ENCODE assay signal across 8 cellular contexts in the genomic region with DNA sequence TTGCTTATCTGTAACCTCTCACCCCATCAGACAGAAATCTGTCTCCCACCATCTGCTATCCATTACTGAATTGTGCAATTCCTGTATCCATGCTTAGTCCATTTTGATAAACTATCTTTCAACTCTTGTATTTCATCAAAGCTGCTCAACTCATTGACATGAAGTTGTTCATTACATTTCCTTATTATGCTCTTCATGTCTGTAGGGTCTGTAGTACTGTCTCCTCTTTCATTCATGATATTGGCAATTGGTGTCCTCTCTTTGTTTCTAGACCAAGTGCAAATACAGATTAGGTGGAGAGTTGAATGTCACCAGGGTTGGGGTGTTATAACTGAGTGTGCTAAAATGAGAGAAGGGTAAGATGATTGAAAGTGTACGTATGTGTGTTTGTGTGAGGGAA.
"Had no signal": no experiment of that assay in that cellular context is flagged by ENCODE, and none has a peak within 500 bp of the region (broad histone marks: within the 10 kb centered on the region; RNA-seq: fewer than 3 reads in every experiment).

No MANE protein-coding gene starts in this region.

- ATAC-seq: GM12878 had no signal

- H3K4me3 ChIP-seq: GM12878 had no signal

- FAIRE-seq: G401.6, GM12878, GM12891, GM12892, GM18507, GM19239 had no signal

- DNase-seq: GDM1, GF-D8 had no signal
